Comparison of ENCODE assay signal across 1 cellular context in the genomic region with DNA sequence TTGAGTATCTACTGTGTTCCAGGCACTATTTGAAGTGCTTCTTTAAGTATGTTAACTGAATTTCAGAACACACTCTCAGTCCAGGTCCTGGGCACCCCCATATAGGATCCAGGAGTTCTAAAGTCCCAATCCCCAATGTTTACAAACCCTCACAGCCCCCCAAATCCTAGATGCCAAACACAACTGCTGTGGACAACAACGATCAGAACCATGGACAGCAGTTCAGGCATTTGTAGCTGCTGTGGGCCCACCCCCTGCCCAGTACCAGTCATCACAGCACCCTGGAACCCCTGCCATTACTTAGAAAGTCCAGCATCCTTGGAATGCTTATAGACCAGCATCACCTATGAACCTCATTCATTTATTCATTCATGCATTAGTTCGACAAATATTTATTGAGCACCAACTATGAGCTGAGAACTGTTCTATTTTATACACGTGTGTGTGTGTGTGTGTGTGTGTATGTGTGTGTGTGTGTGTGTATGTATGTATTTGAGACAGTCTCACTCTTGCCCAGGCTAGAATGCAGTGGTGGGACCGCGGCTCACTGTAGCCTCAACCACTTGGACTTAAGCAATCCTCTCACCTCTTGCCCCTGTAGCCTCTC.
A peak's percentile ranks its signal among the peaks of the same experiment; 100 is the strongest.
TF ChIP-seq lines count a peak whose summit lies in the region.

No MANE protein-coding gene starts in this region.

TF ChIP-seq in H1, 55 proteins besides CTCF, POLR2A, EP300 and RAD21:
- TF ChIP-seq CHD1 (IDR thresholded peaks at IDR 0.05; ENCODE audit: low read depth, low read length) (no peak), TEAD4 (IDR thresholded peaks at IDR 0.05; ENCODE audit: low read depth, low read length) (peak; percentile 86), ZNF274 (IDR thresholded peaks at IDR 0.05; ENCODE audit: borderline replicate concordance, extremely low read depth, low read length) (no peak), SIN3A (conservative IDR thresholded peaks at IDR 0.05 in 1 of 2, IDR thresholded peaks at IDR 0.05 in 1 of 2; ENCODE audit: low read depth in 1 of 2, low read length in 2 of 2) (peak in 1 of 2 experiments; percentile 69; a peak in 1 of 4 replicates), SRF (IDR thresholded peaks at IDR 0.05; ENCODE audit: low read depth, low read length) (no peak), MAFK (IDR thresholded peaks at IDR 0.05; ENCODE audit: low read depth, low read length) (no peak), EGR1 (IDR thresholded peaks at IDR 0.05; ENCODE audit: borderline replicate concordance, low read depth, low read length) (no peak)
